8 cellular contexts compared by ENCODE assay signal in the genomic region with DNA sequence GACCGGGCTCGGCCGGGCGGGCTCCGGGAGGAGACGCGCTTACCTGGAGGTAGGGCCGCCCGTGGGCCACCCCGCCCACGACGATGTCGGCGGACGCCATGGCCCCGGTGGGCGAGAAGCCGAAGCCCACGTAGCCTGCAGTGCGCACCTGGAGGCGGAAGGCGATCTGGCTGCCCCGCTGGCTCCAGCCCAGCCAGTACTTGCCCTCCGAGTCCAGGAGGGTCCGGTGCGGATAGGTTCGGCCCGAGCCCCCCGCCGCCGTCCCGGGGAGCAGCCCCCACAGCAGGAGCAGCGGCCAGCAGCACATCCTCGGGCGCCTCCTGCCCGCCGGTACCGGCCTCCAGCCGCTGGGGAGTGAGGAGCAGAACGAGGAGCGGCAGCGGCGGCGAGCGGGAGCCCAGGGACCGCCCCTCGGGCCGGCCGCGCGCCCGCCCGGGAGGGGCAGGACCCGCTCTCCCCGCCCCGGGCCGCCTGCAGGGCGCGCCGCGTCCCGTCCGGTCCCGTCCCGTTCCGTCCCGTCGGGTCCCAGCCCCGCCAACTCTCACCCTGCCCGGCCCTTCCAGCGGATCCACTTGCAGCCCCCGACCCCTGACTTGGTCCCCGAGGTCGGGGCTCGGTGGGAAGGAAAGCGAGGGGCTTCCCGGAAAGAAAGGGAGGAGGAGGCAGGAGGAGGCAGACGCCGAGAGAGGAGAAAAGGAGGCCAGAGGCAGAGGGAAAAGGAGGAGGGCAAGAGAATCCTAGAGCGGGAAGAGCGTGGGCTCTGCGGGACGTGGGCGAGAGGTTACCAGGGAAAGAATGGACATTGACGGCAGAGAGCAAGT. TPM values are rescaled to one million over a fixed set of nuclear protein-coding genes. Genes with fewer than 3 reads are reported as not detected.
DNase-seq lines count a peak whose midpoint lies in the region; ATAC-seq, FAIRE-seq and TF ChIP-seq lines count a peak whose summit lies in the region.

MOXD1 (minus strand) TSS at position 356 of the 821 bp plus-strand sequence; CDS start at position 307, 49 bp downstream.

- in situ Hi-C loops in SK-MEL-5 (cut with HindIII; ENCODE audit: low pct_unique_long_range_greater_than_20kb, low sequenced_read_pairs), result no loop called here

- peak within 1 kb of the TSS; percentile 72 to 88 (median 85) for H3K4me3 ChIP-seq in fibroblast of lung (replicated peaks in 1 of 4; ENCODE audit: control extremely low read depth in 1 of 4, insufficient read depth in 1 of 4, low read depth in 3 of 4, low read length in 4 of 4)
- H3K4me3 ChIP-seq in naive thymus-derived CD4-positive, alpha-beta T cell (ENCODE audit: low read length), result no peak within 1 kb of the TSS

- peak within 1 kb of the TSS; percentile 93 for H3K4me2 ChIP-seq in fibroblast of lung (ENCODE audit: extremely low read depth, insufficient read depth, low read length)

- peak; percentile 58 for ATAC-seq in HG02973 (IDR thresholded peaks at IDR 0.05; ENCODE audit: unreplicated experiment)
- peak; percentile 32 for ATAC-seq in naive thymus-derived CD4-positive, alpha-beta T cell
- no peak for ATAC-seq in activated naive CD4-positive, alpha-beta T cell treated with anti-CD3 and anti-CD28 coated beads, Interleukin-2, amount 50 U/mL, for 72 hours

- POLR2A ChIA-PET in naive thymus-derived CD4-positive, alpha-beta T cell (lab: Charles Lee), result no interaction called here

- H3K9ac ChIP-seq in fibroblast of lung (ENCODE audit: insufficient read depth, low read length), result peak within 1 kb of the TSS; percentile 79

- H3K27ac ChIP-seq in 22Rv1 (no peak within 1 kb of the TSS), fibroblast of lung (ENCODE audit: insufficient read depth, low read length) (peak within 1 kb of the TSS; percentile 59)
- no peak within 1 kb of the TSS for H3K27ac ChIP-seq in naive thymus-derived CD4-positive, alpha-beta T cell (ENCODE audit: low read depth, low read length)

- no peak for TF ChIP-seq POLR2A in GM12892 (IDR thresholded peaks at IDR 0.05; ENCODE audit: low read depth, low read length)

- no peaks in the 10 kb centered on the region for H3K36me3 ChIP-seq in fibroblast of lung (ENCODE audit: control insufficient read depth, insufficient read depth, low read length)
- H3K36me3 ChIP-seq in naive thymus-derived CD4-positive, alpha-beta T cell (ENCODE audit: control insufficient read depth in 2 of 3, insufficient read depth in 3 of 3, low read length in 3 of 3), result no peaks in the 10 kb centered on the region

- intact Hi-C loops in naive thymus-derived CD4-positive, alpha-beta T cell (cut with micrococcal nuclease), result no loop called here

- FAIRE-seq in GM12892 (lab: Jason Lieb, UNC), result no peak

- H3K36me3 Mint-ChIP-seq in naive thymus-derived CD4-positive, alpha-beta T cell, result peaks cover 0 to 4% (median 0%) of the 10 kb centered on the region in 5 donors
- peaks cover 5% of the 10 kb centered on the region in 2 donors for H3K36me3 Mint-ChIP-seq in activated naive CD4-positive, alpha-beta T cell treated with anti-CD3 and anti-CD28 coated beads, Interleukin-2, amount 50 U/mL, for 72 hours

- H3K4me3 Mint-ChIP-seq in naive thymus-derived CD4-positive, alpha-beta T cell, result peak within 1 kb of the TSS; percentile 17 to 70 (median 50)

- H3K79me2 ChIP-seq in fibroblast of lung (ENCODE audit: control insufficient read depth, insufficient read depth, low read length), result no peaks in the 10 kb centered on the region

- peak; percentile 50 for DNase-seq in GM12892 (ENCODE audit: insufficient read length)
- DNase-seq in SK-MEL-5 (ENCODE audit: low read depth, low spot score), result peak; percentile 37
- peak; percentile 47 to 58 for DNase-seq in fibroblast of lung (ENCODE audit: low read depth in 2 of 2)
- peak in 1 of 9 donors; percentile 6 for DNase-seq in naive thymus-derived CD4-positive, alpha-beta T cell
- no peak for DNase-seq in GM19238 (ENCODE audit: insufficient read length, low spot score)
- no peak for DNase-seq in activated naive CD4-positive, alpha-beta T cell treated with anti-CD3 and anti-CD28 coated beads, Interleukin-2, amount 50 U/mL, for 72 hours (ENCODE audit: low spot score in 2 of 2)

- no peak within 1 kb of the TSS for H3K27ac Mint-ChIP-seq in naive thymus-derived CD4-positive, alpha-beta T cell
- H3K27ac Mint-ChIP-seq in activated naive CD4-positive, alpha-beta T cell treated with anti-CD3 and anti-CD28 coated beads, Interleukin-2, amount 50 U/mL, for 72 hours, result no peak within 1 kb of the TSS

- peak; percentile 33 for TF ChIP-seq CTCF in 22Rv1 (IDR thresholded peaks at IDR 0.05)
- peak; percentile 9 to 11 for TF ChIP-seq CTCF in fibroblast of lung (conservative IDR thresholded peaks at IDR 0.05 in 1 of 2, IDR thresholded peaks at IDR 0.05 in 1 of 2; ENCODE audit: low read depth in 1 of 2, low read length in 2 of 2)

- H3K27me3 ChIP-seq in fibroblast of lung (ENCODE audit: control insufficient read depth, insufficient read depth, low read length), result no peaks in the 10 kb centered on the region
- peaks cover 4% of the 10 kb centered on the region in 2 donors for H3K27me3 ChIP-seq in naive thymus-derived CD4-positive, alpha-beta T cell (ENCODE audit: control insufficient read depth in 2 of 2, insufficient read depth in 2 of 2, low read length in 2 of 2)

- H3K9me3 ChIP-seq in fibroblast of lung (ENCODE audit: control insufficient read depth, insufficient read depth, low read depth, low read length), result no peaks in the 10 kb centered on the region
- H3K9me3 ChIP-seq in naive thymus-derived CD4-positive, alpha-beta T cell (ENCODE audit: control insufficient read depth in 2 of 3, low read length in 3 of 3), result no peaks in the 10 kb centered on the region

- H3K4me1 Mint-ChIP-seq in naive thymus-derived CD4-positive, alpha-beta T cell, result peaks cover 0 to 22% (median 15%) of the 10 kb centered on the region in 7 donors

- CTCF ChIA-PET in naive thymus-derived CD4-positive, alpha-beta T cell (lab: Charles Lee), result no interaction called here

- H3K27me3 Mint-ChIP-seq in naive thymus-derived CD4-positive, alpha-beta T cell, result peaks cover 60 to 85% (median 71%) of the 10 kb centered on the region in 5 donors

- peak within 1 kb of the TSS; percentile 93 for H2AFZ ChIP-seq in fibroblast of lung (ENCODE audit: low read length)

- H4K20me1 ChIP-seq in fibroblast of lung (ENCODE audit: control insufficient read depth, extremely low read depth, insufficient read depth, low read length), result no peaks in the 10 kb centered on the region

- peaks cover 4% of the 10 kb centered on the region for H3K4me1 ChIP-seq in fibroblast of lung (ENCODE audit: control insufficient read depth, extremely low read depth, insufficient read depth, low read length)
- no peaks in the 10 kb centered on the region for H3K4me1 ChIP-seq in naive thymus-derived CD4-positive, alpha-beta T cell (ENCODE audit: control insufficient read depth in 2 of 2, insufficient read depth in 2 of 2, low read length in 2 of 2)

- peaks cover 0 to 10% (median 0%) of the 10 kb centered on the region in 11 donors for H3K9me3 Mint-ChIP-seq in naive thymus-derived CD4-positive, alpha-beta T cell
- H3K9me3 Mint-ChIP-seq in activated naive CD4-positive, alpha-beta T cell treated with anti-CD3 and anti-CD28 coated beads, Interleukin-2, amount 50 U/mL, for 72 hours, result no peaks in the 10 kb centered on the region

RNA-seq across cellular contexts. Expression of gene MOXD1, which starts in this region (rescaled TPM):
- polyA plus RNA-seq in GM12892 (2012; ENCODE audit: missing spikeins), result 4.3 TPM
- total RNA-seq in SK-MEL-5 (2014; rRNA removed; shearing (Covaris generic)), result 17.2 and 17.6 TPM in 2 replicates
- 18.5 and 21.8 TPM in 2 replicates for polyA plus RNA-seq in SK-MEL-5 (2015; cell fraction: cytosol; rRNA removed)
- 6.2 and 7.7 TPM in 2 replicates for polyA plus RNA-seq in SK-MEL-5 (2015; cell fraction: nucleus; rRNA removed)
- total RNA-seq in fibroblast of lung, result 45.5 and 89.8 TPM in 2 replicates
- polyA plus RNA-seq in fibroblast of lung, result 65.1 and 100 TPM in 2 replicates
- polyA plus RNA-seq in fibroblast of lung (2012), result 42.6 and 58.5 TPM in 2 replicates
- polyA minus RNA-seq in fibroblast of lung (ENCODE audit: low replicate concordance), result 12.7 and 24.2 TPM in 2 replicates
- total RNA-seq in naive thymus-derived CD4-positive, alpha-beta T cell, result not detected
- polyA plus RNA-seq in naive thymus-derived CD4-positive, alpha-beta T cell, result not detected
- total RNA-seq in activated naive CD4-positive, alpha-beta T cell treated with anti-CD3 and anti-CD28 coated beads, Interleukin-2, amount 50 U/mL, for 72 hours, result under 1 TPM in 1 of 2 donors, not detected in 1; 0.07 TPM

Comparison
In these comparisons a context has a peak if more than half of its experiments do, and no peak if none do; other contexts are left out.
1. RNA of gene MOXD1 (total RNA-seq): 45.5 to 89.8 TPM in fibroblast of lung and 17.2 to 17.6 TPM in SK-MEL-5; 0.07 TPM in activated naive CD4-positive, alpha-beta T cell treated with anti-CD3 and anti-CD28 coated beads, Interleukin-2, amount 50 U/mL, for 72 hours and not detected in naive thymus-derived CD4-positive, alpha-beta T cell; every median in the first group is over 10 times any median in the second.
2. RNA of gene MOXD1 (polyA plus RNA-seq): 42.6 to 100 TPM in fibroblast of lung; not detected in naive thymus-derived CD4-positive, alpha-beta T cell; every median in the first group is over 10 times any median in the second.
3. Peak in ATAC-seq in naive thymus-derived CD4-positive, alpha-beta T cell; RNA of the gene not detected or under 1 TPM.
4. DNase-seq: peak in GM12892 (single experiment), SK-MEL-5 (single experiment) and fibroblast of lung (2 of 2); none in GM19238 (single experiment) and activated naive CD4-positive, alpha-beta T cell treated with anti-CD3 and anti-CD28 coated beads, Interleukin-2, amount 50 U/mL, for 72 hours (0 of 2).